Comparison of ENCODE assay signal across 8 cellular contexts in genomic region chr22:26669060-26669481, GRCh38. TPM values are rescaled to one million over a fixed set of nuclear protein-coding genes. Genes with fewer than 3 reads are reported as not detected.
A peak's percentile ranks its signal among the peaks of the same experiment; 100 is the strongest.
DNase-seq lines count a peak whose midpoint lies in the region; ATAC-seq and TF ChIP-seq lines count a peak whose summit lies in the region.

No MANE protein-coding gene starts in this region.

- peak; percentile 73 for TF ChIP-seq CTCF in PC-9 (conservative IDR thresholded peaks at IDR 0.05)

- no peak for ATAC-seq in HG02588 (IDR thresholded peaks at IDR 0.05; ENCODE audit: unreplicated experiment)
- no peak for ATAC-seq in GM19328 (IDR thresholded peaks at IDR 0.05; ENCODE audit: unreplicated experiment)

- H3K27ac ChIP-seq in PC-9: no peak overlapping the region

- no peaks in the 10 kb centered on the region for H3K27me3 ChIP-seq in PC-9 (ENCODE audit: insufficient read depth, low read depth)

- intact Hi-C loops in PC-9 (cut with micrococcal nuclease; ENCODE audit: unreplicated experiment): no loop called here

- H3K36me3 ChIP-seq in PC-9 (ENCODE audit: low read depth): no peaks in the 10 kb centered on the region

- H3K9me3 ChIP-seq in PC-9 (ENCODE audit: insufficient read depth, low read depth): no peaks in the 10 kb centered on the region

- peaks cover 9% of the 10 kb centered on the region for H3K79me2 ChIP-seq in PC-9 (ENCODE audit: low read depth)

- no peak for TF ChIP-seq POLR2A in erythroblast (IDR thresholded peaks at IDR 0.05; ENCODE audit: low read length)

- no peak overlapping the region for H3K4me3 ChIP-seq in PC-9

- BruUV-seq in PC-9 (replicated peaks; lab: Mats Ljungman, UMichigan): no TSS peak

- CTCF ChIA-PET in PC-9 (lab: Charles Lee): no interaction called here

- peaks cover 22% of the 10 kb centered on the region; the same call in 1 of the 2 replicates for H3F3A ChIP-seq in PC-9 (ENCODE audit: insufficient read depth, low read depth)

- H2AFZ ChIP-seq in PC-9: no peak overlapping the region

- no peaks in the 10 kb centered on the region for H3K9me2 ChIP-seq in PC-9 (ENCODE audit: insufficient read depth)

- DNase-seq in ACHN (peak; percentile 58), GM03348 (ENCODE audit: low spot score) (peak; percentile 40), PC-9 (peak; percentile 30 to 40), erythroblast (lab: John Stamatoyannopoulos, UW) (peak; percentile 44 to 50), NK-92 (lab: John Stamatoyannopoulos, UW; ENCODE audit: unreplicated experiment) (no peak), NCI-H2107 (lab: John Stamatoyannopoulos, UW) (no peak)

- in situ Hi-C loops in ACHN (cut with HindIII; ENCODE audit: low pct_ligation_motif_present, low pct_unique_long_range_greater_than_20kb, low sequenced_read_pairs): no loop called here

- H3K4me2 ChIP-seq in PC-9: no peak overlapping the region

- POLR2A ChIA-PET in PC-9 (lab: Charles Lee; ENCODE audit: unreplicated experiment): no interaction called here

- peaks cover 6% of the 10 kb centered on the region for H3K4me1 ChIP-seq in PC-9 (replicated peaks; ENCODE audit: insufficient read depth)

- H4K20me1 ChIP-seq in PC-9 (ENCODE audit: insufficient read depth): no peaks in the 10 kb centered on the region

RNA-seq across cellular contexts. Expression of gene MIAT, which starts 11.7 kb away (rescaled TPM):
- total RNA-seq in PC-9 (2021): 0.45 and 0.48 TPM in 2 replicates

RNA-seq across cellular contexts. Expression of gene CRYBA4, which starts 47.3 kb away (rescaled TPM):
- total RNA-seq in PC-9 (2021): not detected in 2 replicates

RNA-seq across cellular contexts. Expression of gene CRYBB1, which starts 51.2 kb away (rescaled TPM):
- not detected in 2 replicates for total RNA-seq in PC-9 (2021)

Comparison
In these comparisons a context has a peak if more than half of its experiments do, and no peak if none do; other contexts are left out.
1. DNase-seq: peak in ACHN (single experiment), GM03348 (single experiment), PC-9 (2 of 2) and erythroblast (2 of 2); none in NK-92 (single experiment) and NCI-H2107 (single experiment).